5 cellular contexts compared by ENCODE assay signal in genomic region chr20:39132511-39132910, GRCh38.
"Had no signal": no experiment of that assay in that cellular context is flagged by ENCODE, and none has a peak within 500 bp of the region (broad histone marks: within the 10 kb centered on the region; RNA-seq: fewer than 3 reads in every experiment).

No MANE protein-coding gene starts in this region.

- H3K4me3 ChIP-seq: K562 had no signal

- H3K27ac ChIP-seq: HL-60 had no signal

- DNase-seq: IMR-90, KBM-7 had no signal

- ATAC-seq: HepG2, K562 had no signal
